28 cellular contexts compared by ENCODE assay signal in genomic region chr4:22498866-22499265, GRCh38. TPM values are rescaled to one million over a fixed set of nuclear protein-coding genes. Genes with fewer than 3 reads are reported as not detected.
DNase-seq lines count a peak whose midpoint lies in the region; ATAC-seq and TF ChIP-seq lines count a peak whose summit lies in the region.
"Had no signal": no experiment of that assay in that cellular context is flagged by ENCODE, and none has a peak within 500 bp of the region (broad histone marks: within the 10 kb centered on the region; RNA-seq: fewer than 3 reads in every experiment).

No MANE protein-coding gene starts in this region.

- H3K36me3 ChIP-seq in hepatocyte (replicated peaks; ENCODE audit: insufficient read depth, low read depth) = no peaks in the 10 kb centered on the region
- H3K36me3 ChIP-seq in smooth muscle cell (ENCODE audit: low read depth) = no peaks in the 10 kb centered on the region
- H3K36me3 ChIP-seq in suprapubic skin = no peaks in the 10 kb centered on the region
- H3K36me3 ChIP-seq: heart left ventricle, MG63, ovary had no signal

- H4K20me1 ChIP-seq in hepatocyte (ENCODE audit: insufficient read depth, poor library complexity, severe bottlenecking) = no peaks in the 10 kb centered on the region
- peaks cover 43% of the 10 kb centered on the region for H4K20me1 ChIP-seq in smooth muscle cell (ENCODE audit: low read depth)

- no peak for ATAC-seq in HG02588 (IDR thresholded peaks at IDR 0.05; ENCODE audit: unreplicated experiment)
- ATAC-seq: heart left ventricle; K562; naive thymus-derived CD8-positive, alpha-beta T cell; right cardiac atrium; T-helper 17 cell had no signal

- TF ChIP-seq CTCF in RWPE1 (conservative IDR thresholded peaks at IDR 0.05; ENCODE audit: low read depth) (no peak), hepatocyte (IDR thresholded peaks at IDR 0.05; ENCODE audit: poor library complexity) (no peak), smooth muscle cell (IDR thresholded peaks at IDR 0.05; ENCODE audit: borderline replicate concordance, insufficient read depth, poor library complexity, severe bottlenecking) (no peak), suprapubic skin (IDR thresholded peaks at IDR 0.05) (no peak)

- no peak overlapping the region for H3K4me3 ChIP-seq in hepatocyte
- H3K4me3 ChIP-seq in smooth muscle cell = no peak overlapping the region
- no peak overlapping the region for H3K4me3 ChIP-seq in suprapubic skin
- H3K4me3 ChIP-seq: heart left ventricle, K562, MG63, ovary, SK-N-MC, testis had no signal

- H3K4me2 ChIP-seq in hepatocyte = no peak overlapping the region
- H3K4me2 ChIP-seq in smooth muscle cell = no peak overlapping the region

- H3K27me3 ChIP-seq in hepatocyte = no peaks in the 10 kb centered on the region
- H3K27me3 ChIP-seq in smooth muscle cell (ENCODE audit: low read depth) = no peaks in the 10 kb centered on the region
- no peaks in the 10 kb centered on the region for H3K27me3 ChIP-seq in suprapubic skin
- H3K27me3 ChIP-seq: heart left ventricle, MG63, ovary, testis had no signal

- H3K4me1 ChIP-seq in hepatocyte (ENCODE audit: insufficient read depth) (peaks cover 10% of the 10 kb centered on the region), smooth muscle cell (ENCODE audit: low read depth) (peaks cover 8% of the 10 kb centered on the region), suprapubic skin (peaks cover 15% of the 10 kb centered on the region)

- WGBS in hepatocyte (ENCODE audit: low lambda C conversion rate, missing lambda C conversion rate) = 66% methylated on average over 6 of the region's 6 CpGs
- 63% methylated on average over 6 of the region's 6 CpGs for WGBS in smooth muscle cell (ENCODE audit: low lambda C conversion rate)
- WGBS in suprapubic skin = 67% methylated on average over 6 of the region's 6 CpGs

- POLR2A ChIA-PET in RWPE1 (lab: Yijun Ruan, JAX; ENCODE audit: low non-redundant PET) = no interaction called here

- no peak for TF ChIP-seq POLR2A in suprapubic skin (IDR thresholded peaks at IDR 0.05)

- H3F3A ChIP-seq in smooth muscle cell (ENCODE audit: low read depth) = no peaks in the 10 kb centered on the region

- H2AFZ ChIP-seq in hepatocyte (no peak overlapping the region), smooth muscle cell (ENCODE audit: low read depth) (no peak overlapping the region)

- DNase-seq in NCI-H1417 (lab: John Stamatoyannopoulos, UW) (peak in 2 of 3 experiments; percentile 14 to 70), NCI-H1417 treated with DMSO at 0.1 percent for 48 hours (lab: John Stamatoyannopoulos, UW) (no peak), RWPE1 (ENCODE audit: low spot score) (no peak), hepatocyte (ENCODE audit: low spot score) (no peak), smooth muscle cell (lab: John Stamatoyannopoulos, UW; ENCODE audit: unreplicated experiment) (no peak), suprapubic skin (ENCODE audit: low spot score in 2 of 2) (no peak)
- DNase-seq in activated CD8-positive, alpha-beta memory T cell treated with anti-CD3 and anti-CD28 coated beads, Interleukin-2, amount 50 U/mL, for 4 hours = no peak
- DNase-seq: activated CD4-positive, alpha-beta T cell treated with anti-CD3 and anti-CD28 coated beads for 4 hours; activated naive CD4-positive, alpha-beta T cell treated with anti-CD3 and anti-CD28 coated beads, Interleukin-2, amount 10 ng/mL, durations not matched to agents 7 days and 5 days; anterior cingulate cortex; CD4-positive, CD25-positive, alpha-beta regulatory T cell; dermis blood vessel endothelial cell; heart left ventricle; MG63; naive thymus-derived CD8-positive, alpha-beta T cell; NCI-H187; NCI-H526 treated with DMSO at 0.1 percent for 48 hours; ovary; right cardiac atrium; RPMI8226; stimulated activated CD4-positive, alpha-beta T cell treated with anti-CD3 and anti-CD28 coated beads, Interleukin-4, amount 100 ng/mL, for 4 hours; stimulated activated naive CD4-positive, alpha-beta T cell; T-helper 17 cell; testis had no signal

- H3K9ac ChIP-seq in smooth muscle cell (ENCODE audit: low read depth) = no peak overlapping the region

- no peaks in the 10 kb centered on the region for H3K9me2 ChIP-seq in hepatocyte (replicated peaks; ENCODE audit: insufficient read depth)

- H3K9me3 ChIP-seq in hepatocyte (ENCODE audit: low read depth) = no peaks in the 10 kb centered on the region
- H3K9me3 ChIP-seq in smooth muscle cell (replicated peaks; ENCODE audit: low read depth) = no peaks in the 10 kb centered on the region
- H3K9me3 ChIP-seq in suprapubic skin = no peaks in the 10 kb centered on the region
- H3K9me3 ChIP-seq: heart left ventricle, MG63, ovary, testis had no signal

- no peak for TF ChIP-seq EP300 in suprapubic skin (IDR thresholded peaks at IDR 0.05)

- H3K79me2 ChIP-seq in hepatocyte (peaks cover 67% of the 10 kb centered on the region), smooth muscle cell (ENCODE audit: low read depth) (peaks cover 35% of the 10 kb centered on the region)

- CTCF ChIA-PET in RWPE1 (lab: Yijun Ruan, JAX) = interaction anchor here (0.7 kb wide), 1 partner anchor 21 kb away, joined by 5 read pairs; no protein-coding TSS in a partner anchor

- peak overlapping the region; percentile 54 for H3K27ac ChIP-seq in RWPE1
- peak overlapping the region; percentile 13 for H3K27ac ChIP-seq in hepatocyte
- peak overlapping the region; percentile 2 for H3K27ac ChIP-seq in smooth muscle cell (ENCODE audit: low read depth)
- H3K27ac ChIP-seq in suprapubic skin = no peak overlapping the region
- H3K27ac ChIP-seq: 22Rv1, ovary, SK-N-MC, testis had no signal

RNA-seq across cellular contexts. Expression of gene ADGRA3, which starts 17.0 kb away (rescaled TPM):
- 51.3 and 61.6 TPM in 2 replicates for total RNA-seq in hepatocyte
- 18.1 and 21.2 TPM in 2 replicates for polyA plus RNA-seq in hepatocyte
- total RNA-seq in smooth muscle cell = 47.0 and 54.8 TPM in 2 replicates
- polyA plus RNA-seq in smooth muscle cell = 20.9 and 24.4 TPM in 2 replicates
- 10 to 100 TPM; 10.4 to 32.2 (median 19.8) TPM for total RNA-seq in suprapubic skin

Comparison
In these comparisons a context has a peak if more than half of its experiments do, and no peak if none do; other contexts are left out.
1. DNase-seq: peak in NCI-H1417 (2 of 3); none in NCI-H1417 treated with DMSO at 0.1 percent for 48 hours (single experiment), RWPE1 (single experiment), hepatocyte (single experiment), smooth muscle cell (single experiment), suprapubic skin (0 of 2) and activated CD8-positive, alpha-beta memory T cell treated with anti-CD3 and anti-CD28 coated beads, Interleukin-2, amount 50 U/mL, for 4 hours (single experiment).